8 cellular contexts compared by ENCODE assay signal in genomic region chr6:31403990-31404364, GRCh38. TPM values are rescaled to one million over a fixed set of nuclear protein-coding genes. Genes with fewer than 3 reads are reported as not detected.
A peak's percentile ranks its signal among the peaks of the same experiment; 100 is the strongest.
DNase-seq lines count a peak whose midpoint lies in the region; ATAC-seq, FAIRE-seq and TF ChIP-seq lines count a peak whose summit lies in the region.
"Not testable (repeated sequence)": the region's sequence is repeated elsewhere in the genome, so short reads cannot be mapped to it uniquely, and the experiment has no call there.

No MANE protein-coding gene starts in this region.

- H3K4me1 Mint-ChIP-seq in activated naive CD4-positive, alpha-beta T cell treated with anti-CD3 and anti-CD28 coated beads, Interleukin-2, amount 50 U/mL, for 24 hours = peaks cover 80% of the 10 kb centered on the region
- H3K4me1 Mint-ChIP-seq in naive thymus-derived CD8-positive, alpha-beta T cell = peaks cover 52 to 88% (median 75%) of the 10 kb centered on the region in 4 donors

- TF ChIP-seq CTCF in 22Rv1 (IDR thresholded peaks at IDR 0.05) = 0 out of 2 replicates have a peak, but pooled peaks have one; percentile 0

- not testable (repeated sequence) for H3K36me3 ChIP-seq in H7 (replicated peaks; ENCODE audit: control insufficient read depth, insufficient read depth, low read length); SJCRH30; effector memory CD4-positive, alpha-beta T cell (ENCODE audit: control insufficient read depth, insufficient read depth, low read length); small intestine (ENCODE audit: control insufficient read depth in 2 of 2, insufficient read depth in 2 of 2, low read length in 2 of 2)

- H3K27ac Mint-ChIP-seq in activated naive CD4-positive, alpha-beta T cell treated with anti-CD3 and anti-CD28 coated beads, Interleukin-2, amount 50 U/mL, for 24 hours = peak overlapping the region; percentile 85
- peak overlapping the region; percentile 54 to 97 (median 82) for H3K27ac Mint-ChIP-seq in naive thymus-derived CD8-positive, alpha-beta T cell

- not testable (repeated sequence) for H3K9me3 ChIP-seq in SJCRH30 (replicated peaks); effector memory CD4-positive, alpha-beta T cell (ENCODE audit: control insufficient read depth, low read length); small intestine (ENCODE audit: control insufficient read depth, low read depth)

- H3K9me3 Mint-ChIP-seq in activated naive CD4-positive, alpha-beta T cell treated with anti-CD3 and anti-CD28 coated beads, Interleukin-2, amount 50 U/mL, for 24 hours; naive thymus-derived CD8-positive, alpha-beta T cell: not testable (repeated sequence)

- 5 to 11% (median 10%) methylated on average over 18 of the region's 18 CpGs for WGBS in small intestine, 3 donors

- POLR2A ChIA-PET in naive thymus-derived CD8-positive, alpha-beta T cell (lab: Charles Lee) = interaction anchor here (0.6 to 1.6 kb wide), 4 partner anchors 59 to 310 kb away, joined by 3 to 6 read pairs (median 4); no protein-coding TSS in a partner anchor

- FAIRE-seq in small intestine (lab: Jason Lieb, UNC) = not testable (repeated sequence)

- not testable (repeated sequence) for H3K27me3 Mint-ChIP-seq in activated naive CD4-positive, alpha-beta T cell treated with anti-CD3 and anti-CD28 coated beads, Interleukin-2, amount 50 U/mL, for 24 hours; naive thymus-derived CD8-positive, alpha-beta T cell

- H3K27me3 ChIP-seq in H7 (ENCODE audit: control insufficient read depth, insufficient read depth, low read length); SJCRH30; effector memory CD4-positive, alpha-beta T cell (replicated peaks; ENCODE audit: control insufficient read depth, insufficient read depth, low read length, poor library complexity, severe bottlenecking); small intestine (ENCODE audit: control insufficient read depth in 2 of 2, insufficient read depth in 2 of 2, low read length in 2 of 2): not testable (repeated sequence)

- peak overlapping the region; percentile 94 for H3K4me3 Mint-ChIP-seq in activated naive CD4-positive, alpha-beta T cell treated with anti-CD3 and anti-CD28 coated beads, Interleukin-2, amount 50 U/mL, for 24 hours
- H3K4me3 Mint-ChIP-seq in naive thymus-derived CD8-positive, alpha-beta T cell = peak overlapping the region; percentile 85 to 98 (median 94)

- H3K36me3 Mint-ChIP-seq in activated naive CD4-positive, alpha-beta T cell treated with anti-CD3 and anti-CD28 coated beads, Interleukin-2, amount 50 U/mL, for 24 hours; naive thymus-derived CD8-positive, alpha-beta T cell: not testable (repeated sequence)

- H3K4me3 ChIP-seq in H7 (ENCODE audit: insufficient read depth, low read depth, low read length) (peak overlapping the region; percentile 65), SJCRH30 (peak overlapping the region; percentile 95), iPS-11a (ENCODE audit: low read depth, low read length) (peak overlapping the region; percentile 78), small intestine (ENCODE audit: low read depth in 1 of 2, low read length in 2 of 2) (peak overlapping the region; percentile 53 to 58)
- H3K4me3 ChIP-seq in effector memory CD4-positive, alpha-beta T cell (ENCODE audit: insufficient read depth, low read depth, low read length, poor library complexity, severe bottlenecking) = peak overlapping the region; percentile 81

- not testable (repeated sequence) for ATAC-seq in naive thymus-derived CD8-positive, alpha-beta T cell

- not testable (repeated sequence) for DNase-seq in H7; SJCRH30; effector memory CD4-positive, alpha-beta T cell; naive thymus-derived CD8-positive, alpha-beta T cell; small intestine

- H3K4me1 ChIP-seq in SJCRH30 = peaks cover 13% of the 10 kb centered on the region
- peaks cover 28% of the 10 kb centered on the region for H3K4me1 ChIP-seq in effector memory CD4-positive, alpha-beta T cell (ENCODE audit: control insufficient read depth, insufficient read depth, low read length, poor library complexity, severe bottlenecking)
- not testable (repeated sequence) for H3K4me1 ChIP-seq in small intestine (ENCODE audit: control insufficient read depth in 2 of 2, insufficient read depth in 1 of 2, low read depth in 1 of 2, low read length in 1 of 2)

- H3K27ac ChIP-seq in 22Rv1 (0 out of 2 replicates have a peak overlapping the region, but pooled peaks have one; percentile 4), small intestine (ENCODE audit: low read depth in 1 of 2, low read length in 1 of 2) (peak overlapping the region in 1 of 2 donors; percentile 85)
- H3K27ac ChIP-seq in SJCRH30 = not testable (repeated sequence)
- H3K27ac ChIP-seq in effector memory CD4-positive, alpha-beta T cell (ENCODE audit: insufficient read depth, low read length, poor library complexity, severe bottlenecking) = peak overlapping the region; percentile 54

RNA-seq across cellular contexts. Expression of gene MICA, which starts 0.6 kb away (rescaled TPM):
- total RNA-seq in H7 (2014; rRNA removed; shearing (Covaris generic)) = 12.0 and 14.7 TPM in 2 replicates
- total RNA-seq in SJCRH30 (2014; rRNA removed; shearing (Covaris generic)) = 6.8 and 7.7 TPM in 2 replicates
- 10 to 100 TPM; 21.0 to 21.9 TPM for total RNA-seq in naive thymus-derived CD8-positive, alpha-beta T cell
- 1 to 10 TPM; 3.7 to 5.8 (median 5.5) TPM for polyA plus RNA-seq in naive thymus-derived CD8-positive, alpha-beta T cell
- 10 to 100 TPM; 12.5 to 28.6 (median 26.2) TPM for polyA plus RNA-seq in small intestine

RNA-seq across cellular contexts. Expression of gene HLA-B, which starts 47.0 kb away (rescaled TPM):
- 7.3 and 27.3 TPM in 2 replicates for total RNA-seq in H7 (2014; rRNA removed; shearing (Covaris generic))
- total RNA-seq in SJCRH30 (2014; rRNA removed; shearing (Covaris generic)) = not detected in 2 replicates
- total RNA-seq in naive thymus-derived CD8-positive, alpha-beta T cell = 1,000 to 10,000 TPM; 5,337 to 5,382 TPM
- polyA plus RNA-seq in naive thymus-derived CD8-positive, alpha-beta T cell = 1,000 to 10,000 TPM; 5,978 to 8,548 (median 7,722) TPM
- 1,000 to 10,000 TPM in 2 of 3 donors, 100 to 1,000 TPM in 1; 569 to 2,421 (median 1,749) TPM for polyA plus RNA-seq in small intestine

Comparison
In these comparisons a context has a peak if more than half of its experiments do, and no peak if none do; other contexts are left out.
1. RNA of gene HLA-B, which starts 47.0 kb away (total RNA-seq): 5,337 to 5,382 TPM in naive thymus-derived CD8-positive, alpha-beta T cell; 7.3 to 27.3 TPM in H7 and not detected in SJCRH30; every median in the first group is over 100 times any median in the second.
2. Peak in every context shown above with its lines, with median percentiles within 50 percentile points of each other: H3K4me3 ChIP-seq.